20 cellular contexts compared by ENCODE assay signal in genomic region chr6:33264015-33264414, GRCh38. TPM values are rescaled to one million over a fixed set of nuclear protein-coding genes. Genes with fewer than 3 reads are reported as not detected.
DNase-seq lines count a peak whose midpoint lies in the region; ATAC-seq and TF ChIP-seq lines count a peak whose summit lies in the region.
"Had no signal": no experiment of that assay in that cellular context is flagged by ENCODE, and none has a peak within 500 bp of the region (broad histone marks: within the 10 kb centered on the region; RNA-seq: fewer than 3 reads in every experiment).

No MANE protein-coding gene starts in this region.

- H3T11ph ChIP-seq in H9 (ENCODE audit: low read length): no peak overlapping the region

- ATAC-seq in stimulated activated naive CD8-positive, alpha-beta T cell treated with anti-CD3 and anti-CD28 coated beads, Interleukin-15, Interleukin-2, amounts not matched to agents 100 U/mL and 50 U/mL, for 24 hours: peak; percentile 37
- ATAC-seq in stimulated activated naive CD8-positive, alpha-beta T cell treated with anti-CD3 and anti-CD28 coated beads, Interleukin-15, amount 100 ng/mL, for 72 hours: no peak
- ATAC-seq: Panc1 had no signal

- no peak overlapping the region for H3K4me3 Mint-ChIP-seq in T-helper 2 cell treated with Interferon-gamma antibody and Interleukin-4, amounts not matched to agents 5 μg/mL and 100 μg/mL, for 36 hours
- H3K4me3 Mint-ChIP-seq in stimulated activated naive CD8-positive, alpha-beta T cell treated with anti-CD3 and anti-CD28 coated beads, Interleukin-15, amount 100 ng/mL, for 72 hours: no peak overlapping the region
- H3K4me3 Mint-ChIP-seq in nephron progenitor cell (no peak overlapping the region), H9 (no peak overlapping the region)

- no peak for DNase-seq in T-helper 2 cell treated with Interferon-gamma antibody and Interleukin-4, amounts not matched to agents 5 μg/mL and 100 μg/mL, for 36 hours (ENCODE audit: low spot score)
- DNase-seq in T-helper 2 cell (no peak), nephron progenitor cell (no peak), H9 (no peak), right atrium auricular region (ENCODE audit: low spot score) (no peak), globus pallidus (ENCODE audit: low spot score) (no peak)
- DNase-seq in stimulated activated naive CD8-positive, alpha-beta T cell treated with anti-CD3 and anti-CD28 coated beads, Interleukin-15, Interleukin-2, amounts not matched to agents 100 U/mL and 50 U/mL, for 24 hours: no peak
- no peak for DNase-seq in stimulated activated naive CD8-positive, alpha-beta T cell treated with anti-CD3 and anti-CD28 coated beads, Interleukin-15, amount 100 ng/mL, for 72 hours
- DNase-seq: 8988T; BE2C; CD4-positive, alpha-beta memory T cell; NCI-H1105 treated with DMSO at 0.1 percent for 48 hours; NCI-H1694 treated with DMSO at 0.1 percent for 48 hours; NCI-H2107; NCI-H226; NCI-H524 treated with DMSO at 0.1 percent for 48 hours; Right ventricle myocardium superior had no signal

- H3K27me3 Mint-ChIP-seq in T-helper 2 cell treated with Interferon-gamma antibody and Interleukin-4, amounts not matched to agents 5 μg/mL and 100 μg/mL, for 36 hours (ENCODE audit: low read depth): no peaks in the 10 kb centered on the region
- no peaks in the 10 kb centered on the region for H3K27me3 Mint-ChIP-seq in stimulated activated naive CD8-positive, alpha-beta T cell treated with anti-CD3 and anti-CD28 coated beads, Interleukin-15, amount 100 ng/mL, for 72 hours
- H3K27me3 Mint-ChIP-seq in nephron progenitor cell (ENCODE audit: low read depth, poor library complexity) (peaks cover 3% of the 10 kb centered on the region), H9 (ENCODE audit: low read depth) (no peaks in the 10 kb centered on the region)
- H3K27me3 Mint-ChIP-seq: CD4-positive, alpha-beta memory T cell had no signal

- no peak overlapping the region for H2BK15ac ChIP-seq in H9 (ENCODE audit: low read depth, low read length)

- H3K79me2 ChIP-seq in H9 (ENCODE audit: insufficient read depth, low read length): no peaks in the 10 kb centered on the region

- no CpG with 5 or more reads among the region's 7 CpGs for WGBS in H9 (ENCODE audit: extremely low coverage, insufficient read length, low lambda C conversion rate)

- no peak overlapping the region for H3K56ac ChIP-seq in H9 (ENCODE audit: insufficient read length, low read depth, low read length)

- no peak overlapping the region for H2AFZ ChIP-seq in H9 (ENCODE audit: low read length)

- H3K14ac ChIP-seq in H9 (ENCODE audit: insufficient read depth, low read length): no peak overlapping the region

- no peaks in the 10 kb centered on the region for H3K9me3 Mint-ChIP-seq in T-helper 2 cell treated with Interferon-gamma antibody and Interleukin-4, amounts not matched to agents 5 μg/mL and 100 μg/mL, for 36 hours
- H3K9me3 Mint-ChIP-seq in stimulated activated naive CD8-positive, alpha-beta T cell treated with anti-CD3 and anti-CD28 coated beads, Interleukin-15, amount 100 ng/mL, for 72 hours: no peaks in the 10 kb centered on the region
- no peaks in the 10 kb centered on the region for H3K9me3 Mint-ChIP-seq in nephron progenitor cell
- H3K9me3 Mint-ChIP-seq in H9: no peaks in the 10 kb centered on the region
- H3K9me3 Mint-ChIP-seq: CD4-positive, alpha-beta memory T cell had no signal

- H2BK5ac ChIP-seq in H9 (ENCODE audit: insufficient read length, low read length): no peak overlapping the region

- H3K4me1 ChIP-seq in H9 (ENCODE audit: insufficient read depth, low read length) (no peaks in the 10 kb centered on the region), right atrium auricular region (no peaks in the 10 kb centered on the region)
- H3K4me1 ChIP-seq: BE2C, HAP-1 had no signal

- H2BK12ac ChIP-seq in H9 (ENCODE audit: insufficient read length, low read depth, low read length): no peak overlapping the region

- H3K9ac ChIP-seq in H9 (ENCODE audit: extremely low read depth, insufficient read length, low read length): no peak overlapping the region

- no peaks in the 10 kb centered on the region for H3K9me3 ChIP-seq in H9 (ENCODE audit: control insufficient read depth, low read depth, low read length)
- no peaks in the 10 kb centered on the region for H3K9me3 ChIP-seq in right atrium auricular region
- H3K9me3 ChIP-seq: BE2C, HAP-1 had no signal

- H3K18ac ChIP-seq in H9 (ENCODE audit: insufficient read length, low read depth, low read length): no peak overlapping the region

- peaks cover 2% of the 10 kb centered on the region for H3K4me1 Mint-ChIP-seq in T-helper 2 cell treated with Interferon-gamma antibody and Interleukin-4, amounts not matched to agents 5 μg/mL and 100 μg/mL, for 36 hours (ENCODE audit: low read depth)
- peaks cover 16% of the 10 kb centered on the region for H3K4me1 Mint-ChIP-seq in stimulated activated naive CD8-positive, alpha-beta T cell treated with anti-CD3 and anti-CD28 coated beads, Interleukin-15, amount 100 ng/mL, for 72 hours
- H3K4me1 Mint-ChIP-seq in nephron progenitor cell (no peaks in the 10 kb centered on the region), H9 (no peaks in the 10 kb centered on the region)

- no peak overlapping the region for H3K4ac ChIP-seq in H9 (ENCODE audit: low read depth, low read length)

- TF ChIP-seq CTCF in nephron progenitor cell (IDR thresholded peaks at IDR 0.05) (no peak), H9 (conservative IDR thresholded peaks at IDR 0.05) (no peak), right atrium auricular region (IDR thresholded peaks at IDR 0.05) (no peak)

- H4K5ac ChIP-seq in H9 (ENCODE audit: insufficient read length, low read depth, low read length): no peak overlapping the region

- no peak overlapping the region for H3K4me3 ChIP-seq in right atrium auricular region
- H3K4me3 ChIP-seq: HAP-1 had no signal

- H3K27ac Mint-ChIP-seq in T-helper 2 cell treated with Interferon-gamma antibody and Interleukin-4, amounts not matched to agents 5 μg/mL and 100 μg/mL, for 36 hours: peak overlapping the region; percentile 13
- peak overlapping the region in 1 of 2 donors; percentile 82 for H3K27ac Mint-ChIP-seq in stimulated activated naive CD8-positive, alpha-beta T cell treated with anti-CD3 and anti-CD28 coated beads, Interleukin-15, amount 100 ng/mL, for 72 hours
- H3K27ac Mint-ChIP-seq in nephron progenitor cell: peak overlapping the region; percentile 87
- no peak overlapping the region for H3K27ac Mint-ChIP-seq in H9

- H3K27ac ChIP-seq in H9 (ENCODE audit: insufficient read length, low read depth, low read length): no peak overlapping the region
- no peak overlapping the region for H3K27ac ChIP-seq in right atrium auricular region
- H3K27ac ChIP-seq: HL-60 had no signal

- no peak overlapping the region for H2BK120ac ChIP-seq in H9 (ENCODE audit: low read depth, low read length, poor library complexity, severe bottlenecking)

- peaks cover 76% of the 10 kb centered on the region for H3K36me3 ChIP-seq in right atrium auricular region

- peaks cover 53% of the 10 kb centered on the region for H3K36me3 Mint-ChIP-seq in T-helper 2 cell treated with Interferon-gamma antibody and Interleukin-4, amounts not matched to agents 5 μg/mL and 100 μg/mL, for 36 hours (ENCODE audit: low read depth)
- peaks cover 70% of the 10 kb centered on the region for H3K36me3 Mint-ChIP-seq in nephron progenitor cell (ENCODE audit: low read depth)
- H3K36me3 Mint-ChIP-seq in H9 (ENCODE audit: insufficient read depth in 1 of 3, low read depth in 3 of 3): peaks cover 30 to 77% (median 68%) of the 10 kb centered on the region in 3 experiments; a peak in 6 of 7 replicates

- no peak overlapping the region for H3K4me2 ChIP-seq in H9 (ENCODE audit: insufficient read depth, insufficient read length, low read length)

- H3K23me2 ChIP-seq in H9 (ENCODE audit: insufficient read length, low read depth, low read length, poor library complexity, severe bottlenecking): no peaks in the 10 kb centered on the region

- no peaks in the 10 kb centered on the region for H3K27me3 ChIP-seq in H9 (ENCODE audit: insufficient read depth, low read length)
- H3K27me3 ChIP-seq in right atrium auricular region: no peaks in the 10 kb centered on the region
- H3K27me3 ChIP-seq: BE2C had no signal

- no peak overlapping the region for H3K23ac ChIP-seq in H9 (ENCODE audit: insufficient read length, low read depth, low read length)

- no peak overlapping the region for H2BK20ac ChIP-seq in H9 (ENCODE audit: low read depth, low read length, poor library complexity, severe bottlenecking)

- no peak overlapping the region for H4K8ac ChIP-seq in H9 (replicated peaks; ENCODE audit: insufficient read length, low read depth, low read length)

- no peaks in the 10 kb centered on the region for H3K79me1 ChIP-seq in H9 (ENCODE audit: insufficient read depth, low read depth, low read length, poor library complexity, severe bottlenecking)

- no peaks in the 10 kb centered on the region for H4K20me1 ChIP-seq in H9 (ENCODE audit: control insufficient read depth, insufficient read depth, insufficient read length)

- no peak overlapping the region for H4K91ac ChIP-seq in H9 (ENCODE audit: insufficient read length, low read depth, low read length)

- H2AK5ac ChIP-seq in H9 (ENCODE audit: insufficient read length, low read length): no peak overlapping the region

RNA-seq across cellular contexts. Expression of gene VPS52, which starts 7.7 kb away (rescaled TPM):
- total RNA-seq in H9 (2021) (46.9 and 47.1 TPM in 2 replicates), right atrium auricular region (10 to 100 TPM; 19.0 to 31.7 TPM)

RNA-seq across cellular contexts. Expression of gene RPS18, which starts 7.9 kb away (rescaled TPM):
- total RNA-seq in H9 (2021) (3,216 and 3,296 TPM in 2 replicates), right atrium auricular region (1,000 to 10,000 TPM; 1,188 to 1,719 TPM)

RNA-seq across cellular contexts. Expression of gene B3GALT4, which starts 12.9 kb away (rescaled TPM):
- total RNA-seq in H9 (2021) (3.2 and 3.4 TPM in 2 replicates), right atrium auricular region (10 to 100 TPM in 1 of 2 donors, 1 to 10 TPM in 1; 9.4 to 12.1 TPM)

RNA-seq across cellular contexts. Expression of gene WDR46, which starts 25.0 kb away (rescaled TPM):
- total RNA-seq in H9 (2021) (99.2 and 110 TPM in 2 replicates), right atrium auricular region (10 to 100 TPM; 22.5 to 30.9 TPM)

RNA-seq across cellular contexts. Expression of gene PFDN6, which starts 25.4 kb away (rescaled TPM):
- 85.8 and 90.7 TPM in 2 replicates for total RNA-seq in H9 (2021)
- total RNA-seq in right atrium auricular region: 10 to 100 TPM; 23.4 to 29.5 TPM

Comparison
In these comparisons a context has a peak if more than half of its experiments do, and no peak if none do; other contexts are left out.
1. H3K27ac Mint-ChIP-seq: peak in T-helper 2 cell treated with Interferon-gamma antibody and Interleukin-4, amounts not matched to agents 5 μg/mL and 100 μg/mL, for 36 hours (single experiment) and nephron progenitor cell (single experiment); none in H9 (0 of 3).